ENCODE assay signal across 10 cellular contexts in genomic region chr5:135230326-135230925, GRCh38.
DNase-seq lines count a peak whose midpoint lies in the region; ATAC-seq lines count a peak whose summit lies in the region.
"Had no signal": no experiment of that assay in that cellular context is flagged by ENCODE, and none has a peak within 500 bp of the region (broad histone marks: within the 10 kb centered on the region; RNA-seq: fewer than 3 reads in every experiment).

No MANE protein-coding gene starts in this region.

- H3K9me2 ChIP-seq in GM23248 (ENCODE audit: insufficient read depth) = no peaks in the 10 kb centered on the region

- ATAC-seq in sciatic nerve = peak; percentile 89
- no peak for ATAC-seq in naive thymus-derived CD8-positive, alpha-beta T cell

- WGBS in GM23248 (ENCODE audit: low coverage in 1 of 2, low lambda C conversion rate in 2 of 2, missing lambda C conversion rate in 2 of 2), 2 experiments = 35 to 41% methylated on average over 12 of the region's 12 CpGs

- H3K79me2 ChIP-seq in GM23248 (ENCODE audit: insufficient read depth) = no peaks in the 10 kb centered on the region
- H3K79me2 ChIP-seq: parathyroid adenoma had no signal

- in situ Hi-C loops in GM23248 (cut with MboI) = no loop called here

- H3K4me3 Mint-ChIP-seq in naive thymus-derived CD8-positive, alpha-beta T cell = no peak overlapping the region
- H3K4me3 Mint-ChIP-seq in immature natural killer cell = no peak overlapping the region

- H3K27me3 ChIP-seq in GM23248 (replicated peaks; ENCODE audit: insufficient read depth) = no peaks in the 10 kb centered on the region

- DNase-seq in GM23248 = peak; percentile 92
- DNase-seq in SKM-1 (lab: John Stamatoyannopoulos, UW; ENCODE audit: unreplicated experiment) = peak; percentile 67
- peak; percentile 57 for DNase-seq in fibroblast of the conjunctiva (ENCODE audit: low read depth)
- peak; percentile 71 for DNase-seq in sciatic nerve (ENCODE audit: low spot score)
- DNase-seq in NCI-H1092 (lab: John Stamatoyannopoulos, UW) = no peak
- no peak for DNase-seq in naive thymus-derived CD8-positive, alpha-beta T cell
- DNase-seq in retina = no peak
- no peak for DNase-seq in immature natural killer cell

- H3K27ac ChIP-seq in GM23248 = peak overlapping the region; percentile 28
- H3K27ac ChIP-seq: parathyroid adenoma, VCaP had no signal

- no peaks in the 10 kb centered on the region for H3F3A ChIP-seq in GM23248 (ENCODE audit: insufficient read depth)

- no peaks in the 10 kb centered on the region for H3K9me3 Mint-ChIP-seq in naive thymus-derived CD8-positive, alpha-beta T cell
- H3K9me3 Mint-ChIP-seq in immature natural killer cell = no peaks in the 10 kb centered on the region

- H4K20me1 ChIP-seq in GM23248 (ENCODE audit: insufficient read depth) = no peaks in the 10 kb centered on the region

- H3K9ac ChIP-seq in GM23248 = no peak overlapping the region
- H3K9ac ChIP-seq: parathyroid adenoma had no signal

- H3K4me2 ChIP-seq in GM23248 (ENCODE audit: unreplicated experiment) = peak overlapping the region; percentile 18

- intact Hi-C loops in sciatic nerve (cut with DNase I) = no loop called here

- no peaks in the 10 kb centered on the region for H3K36me3 ChIP-seq in GM23248 (ENCODE audit: low read depth)

- H3K27ac Mint-ChIP-seq in naive thymus-derived CD8-positive, alpha-beta T cell = no peak overlapping the region
- H3K27ac Mint-ChIP-seq in immature natural killer cell = no peak overlapping the region

- H3K4me1 Mint-ChIP-seq in naive thymus-derived CD8-positive, alpha-beta T cell = no peaks in the 10 kb centered on the region
- H3K4me1 Mint-ChIP-seq in immature natural killer cell = no peaks in the 10 kb centered on the region

- H3K4me3 ChIP-seq in GM23248 = no peak overlapping the region

- peak overlapping the region; percentile 18; the same call in 1 of the 2 replicates for H2AFZ ChIP-seq in GM23248
- H2AFZ ChIP-seq: parathyroid adenoma had no signal

- peaks cover 0 to 3% (median 3%) of the 10 kb centered on the region in 5 donors for H3K27me3 Mint-ChIP-seq in naive thymus-derived CD8-positive, alpha-beta T cell
- H3K27me3 Mint-ChIP-seq in immature natural killer cell (ENCODE audit: low read depth in 3 of 3) = peaks cover 1 to 2% (median 2%) of the 10 kb centered on the region in 3 donors

- peaks cover 10% of the 10 kb centered on the region for H3K4me1 ChIP-seq in GM23248 (ENCODE audit: insufficient read depth)
- H3K4me1 ChIP-seq: parathyroid adenoma had no signal

- H3K9me3 ChIP-seq in GM23248 (ENCODE audit: low read depth) = no peaks in the 10 kb centered on the region

- H3K36me3 Mint-ChIP-seq in naive thymus-derived CD8-positive, alpha-beta T cell = no peaks in the 10 kb centered on the region
- H3K36me3 Mint-ChIP-seq in immature natural killer cell = no peaks in the 10 kb centered on the region

- POLR2A ChIA-PET in naive thymus-derived CD8-positive, alpha-beta T cell (lab: Charles Lee) = no interaction called here

Comparison
In these comparisons a context has a peak if more than half of its experiments do, and no peak if none do; other contexts are left out.
1. DNase-seq: peak in GM23248 (single experiment), SKM-1 (single experiment), fibroblast of the conjunctiva (single experiment) and sciatic nerve (single experiment); none in NCI-H1092 (single experiment), naive thymus-derived CD8-positive, alpha-beta T cell (0 of 10), retina (single experiment) and immature natural killer cell (0 of 3).